In the genomic region with DNA sequence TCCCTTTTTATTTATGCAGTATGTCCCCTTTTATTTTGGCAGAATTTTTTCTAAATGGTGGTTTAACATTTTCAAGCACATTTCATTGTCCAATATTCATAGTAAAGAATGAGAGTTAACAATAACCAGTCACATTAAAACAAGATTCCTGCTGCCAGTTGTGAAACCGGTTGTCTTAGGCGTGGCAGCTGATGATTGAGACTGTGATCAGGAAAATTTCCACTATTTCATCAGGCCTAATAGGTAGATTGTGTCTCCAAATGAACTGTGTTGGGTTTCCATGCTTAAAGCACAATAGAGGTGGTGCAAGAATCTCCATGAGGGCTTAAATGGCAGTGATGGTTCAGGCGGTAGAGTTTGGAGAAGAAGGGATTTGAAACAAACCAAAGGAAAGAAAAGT, we compare ENCODE assay signal across 14 cellular contexts. TPM values are rescaled to one million over a fixed set of nuclear protein-coding genes. Genes with fewer than 3 reads are reported as not detected.
A peak's percentile ranks its signal among the peaks of the same experiment; 100 is the strongest.
DNase-seq lines count a peak whose midpoint lies in the region; ATAC-seq and TF ChIP-seq lines count a peak whose summit lies in the region.
"Had no signal": no experiment of that assay in that cellular context is flagged by ENCODE, and none has a peak within 500 bp of the region (broad histone marks: within the 10 kb centered on the region; RNA-seq: fewer than 3 reads in every experiment).

No MANE protein-coding gene starts in this region.

- ATAC-seq in T-cell (replicated peaks in 1 of 4) (no peak), GM18511 (IDR thresholded peaks at IDR 0.05; ENCODE audit: unreplicated experiment) (no peak)
- ATAC-seq in stimulated activated effector memory CD8-positive, alpha-beta T cell treated with anti-CD3 and anti-CD28 coated beads, Interleukin-12 subunit alpha, Interleukin-12 subunit beta, amount 100 ng/mL, for 72 hours = no peak
- ATAC-seq: GM23338, SK-N-SH treated with all-trans-retinoic acid at 6 μM for 48 hours had no signal

- H3K4me1 Mint-ChIP-seq in T-helper 2 cell treated with Interferon-gamma antibody and Interleukin-4, amounts not matched to agents 5 μg/mL and 100 μg/mL, for 36 hours (ENCODE audit: low read depth) = peaks cover 72% of the 10 kb centered on the region
- H3K4me1 Mint-ChIP-seq in T-cell = peaks cover 75 to 93% (median 93%) of the 10 kb centered on the region in 3 donors
- H3K4me1 Mint-ChIP-seq in stimulated activated effector memory CD8-positive, alpha-beta T cell treated with anti-CD3 and anti-CD28 coated beads, Interleukin-12 subunit alpha, Interleukin-12 subunit beta, amount 100 ng/mL, for 72 hours = peaks cover 64% of the 10 kb centered on the region

- H3K9me3 Mint-ChIP-seq in T-helper 2 cell treated with Interferon-gamma antibody and Interleukin-4, amounts not matched to agents 5 μg/mL and 100 μg/mL, for 36 hours = no peaks in the 10 kb centered on the region
- H3K9me3 Mint-ChIP-seq in T-cell = no peaks in the 10 kb centered on the region
- H3K9me3 Mint-ChIP-seq in stimulated activated effector memory CD8-positive, alpha-beta T cell treated with anti-CD3 and anti-CD28 coated beads, Interleukin-12 subunit alpha, Interleukin-12 subunit beta, amount 100 ng/mL, for 72 hours = no peaks in the 10 kb centered on the region
- H3K9me3 Mint-ChIP-seq: activated B cell treated with CpG ODN at 0.5 μM for 24 hours, GM23338, nephron had no signal

- CTCF ChIA-PET in T-cell (lab: Charles Lee) = interaction anchor here in 1 of 2 donors (0.8 to 1.3 kb wide), 2 partner anchors 11 to 122 kb away, joined by 3 read pairs; no protein-coding TSS in a partner anchor

- POLR2A ChIA-PET in T-cell (lab: Charles Lee) = interaction anchor here in 1 of 2 donors (0.6 to 0.7 kb wide), 2 partner anchors 9 to 225 kb away, joined by 3 read pairs; no protein-coding TSS in a partner anchor

- no peak for TF ChIP-seq CTCF in epithelial cell of esophagus (IDR thresholded peaks at IDR 0.05; ENCODE audit: insufficient read depth, low read depth, low read length, missing control alignments)

- H3K27me3 Mint-ChIP-seq in T-helper 2 cell treated with Interferon-gamma antibody and Interleukin-4, amounts not matched to agents 5 μg/mL and 100 μg/mL, for 36 hours (ENCODE audit: low read depth) = no peaks in the 10 kb centered on the region
- H3K27me3 Mint-ChIP-seq in T-cell = no peaks in the 10 kb centered on the region
- H3K27me3 Mint-ChIP-seq: activated B cell treated with CpG ODN at 0.5 μM for 24 hours had no signal

- H3K27ac Mint-ChIP-seq in T-helper 2 cell treated with Interferon-gamma antibody and Interleukin-4, amounts not matched to agents 5 μg/mL and 100 μg/mL, for 36 hours = peak overlapping the region; percentile 95
- peak overlapping the region; percentile 96 to 98 for H3K27ac Mint-ChIP-seq in T-cell
- H3K27ac Mint-ChIP-seq in stimulated activated effector memory CD8-positive, alpha-beta T cell treated with anti-CD3 and anti-CD28 coated beads, Interleukin-12 subunit alpha, Interleukin-12 subunit beta, amount 100 ng/mL, for 72 hours = peak overlapping the region; percentile 96
- H3K27ac Mint-ChIP-seq: activated B cell treated with CpG ODN at 0.5 μM for 24 hours, GM23338, nephron had no signal

- H3K4me3 ChIP-seq in epithelial cell of esophagus (ENCODE audit: low read length) = no peak overlapping the region
- H3K4me3 ChIP-seq: GM23338, right atrium auricular region had no signal

- peak overlapping the region; percentile 93 for H3K4me3 Mint-ChIP-seq in T-helper 2 cell treated with Interferon-gamma antibody and Interleukin-4, amounts not matched to agents 5 μg/mL and 100 μg/mL, for 36 hours
- H3K4me3 Mint-ChIP-seq in T-cell = peak overlapping the region; percentile 88 to 93 (median 88)
- H3K4me3 Mint-ChIP-seq in stimulated activated effector memory CD8-positive, alpha-beta T cell treated with anti-CD3 and anti-CD28 coated beads, Interleukin-12 subunit alpha, Interleukin-12 subunit beta, amount 100 ng/mL, for 72 hours = peak overlapping the region; percentile 83
- H3K4me3 Mint-ChIP-seq: GM23338, nephron had no signal

- H3K36me3 Mint-ChIP-seq in T-helper 2 cell treated with Interferon-gamma antibody and Interleukin-4, amounts not matched to agents 5 μg/mL and 100 μg/mL, for 36 hours (ENCODE audit: low read depth) = peaks cover 89% of the 10 kb centered on the region
- peaks cover 44% of the 10 kb centered on the region for H3K36me3 Mint-ChIP-seq in T-cell
- peaks cover 100% of the 10 kb centered on the region for H3K36me3 Mint-ChIP-seq in stimulated activated effector memory CD8-positive, alpha-beta T cell treated with anti-CD3 and anti-CD28 coated beads, Interleukin-12 subunit alpha, Interleukin-12 subunit beta, amount 100 ng/mL, for 72 hours

- DNase-seq in T-helper 2 cell treated with Interferon-gamma antibody and Interleukin-4, amounts not matched to agents 5 μg/mL and 100 μg/mL, for 36 hours (ENCODE audit: low spot score) = no peak
- DNase-seq in T-helper 2 cell = no peak
- DNase-seq in T-cell = no peak
- peak; percentile 92 for DNase-seq in epithelial cell of esophagus (ENCODE audit: low read depth)
- DNase-seq in stimulated activated effector memory CD8-positive, alpha-beta T cell treated with anti-CD3 and anti-CD28 coated beads, Interleukin-12 subunit alpha, Interleukin-12 subunit beta, amount 100 ng/mL, for 72 hours (ENCODE audit: low spot score in 2 of 2) = peak in 1 of 2 donors; percentile 48
- DNase-seq in DMS 273 (lab: John Stamatoyannopoulos, UW; ENCODE audit: unreplicated experiment) = no peak
- no peak for DNase-seq in DMS53 treated with DMSO at 0.1 percent for 48 hours (lab: John Stamatoyannopoulos, UW; ENCODE audit: unreplicated experiment)
- DNase-seq: activated B cell treated with CpG ODN at 0.5 μM for 24 hours, NCI-H1105 had no signal

RNA-seq across cellular contexts. Expression of gene PRDM1, which starts 15.3 kb away (rescaled TPM):
- total RNA-seq in T-cell = 100 to 1,000 TPM in 1 of 5 donors, 10 to 100 TPM in 4; 21.9 to 108 (median 30.6) TPM
